Comparison of ENCODE assay signal across 26 cellular contexts in the genomic region with DNA sequence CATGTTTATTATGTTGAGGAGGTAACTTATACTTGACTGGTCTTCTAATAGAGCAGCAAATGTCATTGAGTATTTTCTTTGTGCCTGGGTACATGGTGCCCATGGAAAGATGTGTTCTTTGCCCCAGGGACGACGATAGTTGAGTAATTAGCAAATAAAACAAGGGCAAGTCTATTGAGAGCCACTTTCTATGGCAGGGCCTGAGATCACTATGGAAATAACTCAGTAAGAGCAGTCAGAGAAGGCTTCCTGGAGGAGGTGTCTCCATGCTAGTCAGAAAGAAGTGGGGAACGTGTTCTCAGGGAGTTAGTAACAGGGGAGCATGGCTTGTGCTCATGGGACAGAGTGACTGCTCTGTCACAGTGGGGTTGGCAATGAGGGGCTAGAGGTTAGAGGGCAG.
"Had no signal": no experiment of that assay in that cellular context is flagged by ENCODE, and none has a peak within 500 bp of the region (broad histone marks: within the 10 kb centered on the region; RNA-seq: fewer than 3 reads in every experiment).

No MANE protein-coding gene starts in this region.

- H3K27ac Mint-ChIP-seq: activated B cell treated with CpG ODN at 0.5 μM for 24 hours; activated CD4-positive, alpha-beta T cell treated with anti-CD3 and anti-CD28 coated beads, Interleukin-2, amount 10 ng/mL, durations not matched to agents 24 days and 14 days; T-cell had no signal

- H3K27ac ChIP-seq: SK-N-MC had no signal

- H3K36me3 Mint-ChIP-seq: activated naive CD4-positive, alpha-beta T cell treated with anti-CD3 and anti-CD28 coated beads, Interleukin-2, amount 50 U/mL, for 72 hours; T-cell had no signal

- H3K27me3 Mint-ChIP-seq: activated B cell treated with CpG ODN at 0.5 μM for 24 hours; activated CD4-positive, alpha-beta T cell treated with anti-CD3 and anti-CD28 coated beads, Interleukin-2, amount 10 ng/mL, durations not matched to agents 24 days and 14 days had no signal

- DNase-seq: activated B cell treated with CpG ODN at 0.5 μM for 24 hours; activated CD4-positive, alpha-beta T cell treated with anti-CD3 and anti-CD28 coated beads for 1 hour; activated CD4-positive, alpha-beta T cell treated with anti-CD3 and anti-CD28 coated beads, Interleukin-2, amount 10 ng/mL, durations not matched to agents 24 days and 14 days; activated CD4-positive, alpha-beta T cell treated with anti-CD3 and anti-CD28 coated beads, Interleukin-2, amount 50 U/mL, for 48 hours; activated CD8-positive, alpha-beta memory T cell treated with anti-CD3 and anti-CD28 coated beads for 24 hours; activated effector memory CD4-positive, alpha-beta T cell treated with anti-CD3 and anti-CD28 coated beads, Interleukin-2, amount 50 U/mL, for 16 hours; activated naive CD4-positive, alpha-beta T cell treated with Interleukin-2 at 50 U/mL for 16 hours; activated T-cell treated with anti-CD3 and anti-CD28 coated beads, Interleukin-2, amount 50 U/mL, for 4 hours; Kasumi-1; NCI-H1092; NCI-H1417; NCI-H1694; NCI-H2029 treated with DMSO at 0.1 percent for 48 hours; NCI-H510A treated with DMSO at 0.1 percent for 48 hours; NCI-H69; NK-92 treated with Interleukin-12 subunit alpha and Interleukin-12 subunit beta, amount 100 ng/mL, for 24 hours; OCI-M1; RPMI8226; T-cell; T-helper 2 cell; T1000 had no signal

- FAIRE-seq: TTC549 had no signal

- H3K9me3 Mint-ChIP-seq: activated B cell treated with CpG ODN at 0.5 μM for 24 hours; activated CD4-positive, alpha-beta T cell treated with anti-CD3 and anti-CD28 coated beads, Interleukin-2, amount 10 ng/mL, durations not matched to agents 24 days and 14 days; activated T-cell treated with anti-CD3 and anti-CD28 coated beads, Interleukin-2, amount 50 U/mL, for 4 hours had no signal

- H3K4me3 ChIP-seq: SK-N-MC had no signal

- H3K4me3 Mint-ChIP-seq: activated B cell treated with CpG ODN at 0.5 μM for 24 hours; activated CD4-positive, alpha-beta T cell treated with anti-CD3 and anti-CD28 coated beads, Interleukin-2, amount 10 ng/mL, durations not matched to agents 24 days and 14 days; activated T-cell treated with anti-CD3 and anti-CD28 coated beads, Interleukin-2, amount 50 U/mL, for 4 hours; T-cell had no signal

- H3K4me1 Mint-ChIP-seq: activated B cell treated with CpG ODN at 0.5 μM for 24 hours, T-cell had no signal

- ATAC-seq: activated naive CD4-positive, alpha-beta T cell treated with anti-CD3 and anti-CD28 coated beads, Interleukin-2, amount 50 U/mL, for 72 hours; activated T-cell treated with anti-CD3 and anti-CD28 coated beads, Interleukin-2, amount 50 U/mL, for 4 hours; Panc1; Right ventricle myocardium inferior; T-cell had no signal
